ENCODE assay signal across 20 cellular contexts in the genomic region with DNA sequence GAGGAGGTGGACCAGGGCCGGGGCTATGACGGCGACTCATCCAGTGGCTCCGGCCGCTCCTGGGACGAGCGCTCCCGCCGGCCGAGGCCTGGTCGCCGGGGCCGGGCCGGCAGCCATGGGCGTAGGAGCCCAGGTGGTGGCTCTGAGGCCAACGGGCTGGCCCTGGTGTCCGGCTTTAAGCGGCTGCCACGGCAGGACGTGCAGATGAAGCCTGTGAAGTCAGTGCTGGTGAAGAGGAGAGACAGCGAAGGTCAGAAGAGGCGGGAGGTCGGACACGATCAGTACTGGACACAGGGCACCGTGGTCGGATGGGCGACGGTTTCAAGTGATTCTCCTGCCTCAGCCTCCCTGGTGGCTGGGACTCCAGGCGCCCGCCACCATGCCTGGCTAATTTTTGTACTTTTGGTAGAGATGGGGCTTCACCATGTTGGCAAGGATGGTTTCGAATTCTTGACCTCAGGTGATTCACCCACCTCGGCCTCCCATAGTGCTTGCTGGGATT. TPM values are rescaled to one million over a fixed set of nuclear protein-coding genes. Genes with fewer than 3 reads are reported as not detected.
DNase-seq lines count a peak whose midpoint lies in the region; ATAC-seq and TF ChIP-seq lines count a peak whose summit lies in the region.
"Had no signal": no experiment of that assay in that cellular context is flagged by ENCODE, and none has a peak within 500 bp of the region (broad histone marks: within the 10 kb centered on the region; RNA-seq: fewer than 3 reads in every experiment).

No MANE protein-coding gene starts in this region.

- intact Hi-C loops in HCT116 (cut with micrococcal nuclease) = no loop called here
- intact Hi-C loops in heart left ventricle (cut with DNase I) = no loop called here

- no peak overlapping the region for H3K18ac ChIP-seq in H9 (ENCODE audit: insufficient read length, low read depth, low read length)
- no peak overlapping the region for H3K18ac ChIP-seq in neuronal stem cell (ENCODE audit: low read length)

- no peak overlapping the region for H3T11ph ChIP-seq in H9 (ENCODE audit: low read length)

- H3K9me3 ChIP-seq in H9 (ENCODE audit: control insufficient read depth, low read depth, low read length) = no peaks in the 10 kb centered on the region
- H3K9me3 ChIP-seq in HCT116 (ENCODE audit: control insufficient read depth in 1 of 2, insufficient read depth in 1 of 2, low read depth in 1 of 2, low read length in 2 of 2) = no peaks in the 10 kb centered on the region
- H3K9me3 ChIP-seq in neuronal stem cell (replicated peaks in 1 of 2; ENCODE audit: control insufficient read depth in 2 of 2, insufficient read depth in 1 of 2, low read depth in 1 of 2, low read length in 2 of 2) = peaks cover 0 to 4% of the 10 kb centered on the region in 2 donors
- H3K9me3 ChIP-seq in heart left ventricle = peaks cover 0 to 5% (median 0%) of the 10 kb centered on the region in 12 donors

- H2BK20ac ChIP-seq in H9 (ENCODE audit: low read depth, low read length, poor library complexity, severe bottlenecking) = no peak overlapping the region

- H3K27me3 ChIP-seq in H9 (ENCODE audit: insufficient read depth, low read length) (no peaks in the 10 kb centered on the region), HCT116 (ENCODE audit: insufficient read depth, low read length) (no peaks in the 10 kb centered on the region), neuronal stem cell (ENCODE audit: control insufficient read depth in 3 of 3, insufficient read depth in 3 of 3, low read depth in 1 of 3, low read length in 3 of 3) (peaks cover 0 to 6% (median 0%) of the 10 kb centered on the region in 3 experiments), heart left ventricle (peaks cover 0 to 6% (median 0%) of the 10 kb centered on the region in 9 donors)

- H3K9me2 ChIP-seq in HCT116 (ENCODE audit: insufficient read depth) = no peaks in the 10 kb centered on the region

- CTCF ChIA-PET in HCT116 (lab: Charles Lee) = interaction anchor here (1.3 kb wide), 1 partner anchor 38 kb away, joined by 3 read pairs; no protein-coding TSS in a partner anchor

- H3K79me1 ChIP-seq in H9 (ENCODE audit: insufficient read depth, low read depth, low read length, poor library complexity, severe bottlenecking) (no peaks in the 10 kb centered on the region), neuronal stem cell (ENCODE audit: low read depth, low read length) (peaks cover 3% of the 10 kb centered on the region)

- no peak overlapping the region for H3K14ac ChIP-seq in H9 (ENCODE audit: insufficient read depth, low read length)
- H3K14ac ChIP-seq in neuronal stem cell (ENCODE audit: low read length) = no peak overlapping the region

- no peak overlapping the region for H3K4me3 Mint-ChIP-seq in H9
- H3K4me3 Mint-ChIP-seq: CD4-positive, alpha-beta memory T cell had no signal

- POLR2A ChIA-PET in HCT116 (lab: Charles Lee) = no interaction called here

- peak overlapping the region in 2 of 3 experiments; percentile 18 to 28; a peak in 2 of 7 replicates for H3K27ac Mint-ChIP-seq in H9

- ATAC-seq in HCT116 (no peak), heart left ventricle (no peak), GM19397 (IDR thresholded peaks at IDR 0.05; ENCODE audit: unreplicated experiment) (no peak)

- no peak for TF ChIP-seq RAD21 in HCT116 (IDR thresholded peaks at IDR 0.05; ENCODE audit: low read depth)

- H3K79me2 ChIP-seq in H9 (ENCODE audit: insufficient read depth, low read length) = no peaks in the 10 kb centered on the region
- no peaks in the 10 kb centered on the region for H3K79me2 ChIP-seq in HCT116 (ENCODE audit: insufficient read depth, low read length)

- no CpG with 5 or more reads among the region's 32 CpGs for WGBS in H9 (ENCODE audit: extremely low coverage, insufficient read length, low lambda C conversion rate)
- WGBS in neuronal stem cell (ENCODE audit: extremely low coverage in 2 of 2, insufficient read length in 2 of 2, insufficient replicate concordance in 1 of 2), 2 donors = no CpG with 5 or more reads among the region's 32 CpGs
- WGBS in heart left ventricle, 4 donors = 91 to 95% (median 92%) methylated on average over 19 to 32 of the region's 32 CpGs

- H3K27me3 Mint-ChIP-seq in H9 (ENCODE audit: low read depth) = no peaks in the 10 kb centered on the region
- H3K27me3 Mint-ChIP-seq: CD4-positive, alpha-beta memory T cell had no signal

- no peak for TF ChIP-seq CTCF in H9 (conservative IDR thresholded peaks at IDR 0.05)
- no peak for TF ChIP-seq CTCF in HCT116 (IDR thresholded peaks at IDR 0.05 in 2 of 3, conservative IDR thresholded peaks at IDR 0.05 in 1 of 3; ENCODE audit: borderline replicate concordance in 1 of 3, insufficient read depth in 1 of 3, low read depth in 2 of 3, low read length in 2 of 3)
- TF ChIP-seq CTCF in heart left ventricle (IDR thresholded peaks at IDR 0.05) = no peak

- H2BK12ac ChIP-seq in H9 (ENCODE audit: insufficient read length, low read depth, low read length) (no peak overlapping the region), neuronal stem cell (ENCODE audit: low read length) (no peak overlapping the region)

- no peak overlapping the region for H2BK15ac ChIP-seq in H9 (ENCODE audit: low read depth, low read length)
- H2BK15ac ChIP-seq in neuronal stem cell (ENCODE audit: low read length) = no peak overlapping the region

- H3K4ac ChIP-seq in H9 (ENCODE audit: low read depth, low read length) (no peak overlapping the region), neuronal stem cell (ENCODE audit: low read length) (peak overlapping the region; percentile 37)

- H3K4me1 ChIP-seq in H9 (ENCODE audit: insufficient read depth, low read length) (no peaks in the 10 kb centered on the region), HCT116 (ENCODE audit: control insufficient read depth in 1 of 2, insufficient read depth in 2 of 2, low read length in 2 of 2) (peaks cover 40 to 56% of the 10 kb centered on the region in 2 experiments), neuronal stem cell (ENCODE audit: control insufficient read depth in 2 of 2, insufficient read depth in 1 of 2, low read depth in 1 of 2, low read length in 2 of 2) (peaks cover 0 to 5% of the 10 kb centered on the region in 2 donors), heart left ventricle (no peaks in the 10 kb centered on the region)

- no peaks in the 10 kb centered on the region for H4K20me1 ChIP-seq in H9 (ENCODE audit: control insufficient read depth, insufficient read depth, insufficient read length)
- no peaks in the 10 kb centered on the region for H4K20me1 ChIP-seq in HCT116 (ENCODE audit: insufficient read depth)

- H3K4me1 Mint-ChIP-seq in H9 = peaks cover 11 to 23% of the 10 kb centered on the region in 2 experiments
- H3K4me1 Mint-ChIP-seq: CD4-positive, alpha-beta memory T cell had no signal

- H3K36me3 ChIP-seq in HCT116 (ENCODE audit: control insufficient read depth in 1 of 2, insufficient read depth in 2 of 2, low read length in 2 of 2) (no peaks in the 10 kb centered on the region; a peak in 1 of 4 replicates), neuronal stem cell (replicated peaks in 1 of 2; ENCODE audit: control insufficient read depth in 2 of 2, insufficient read depth in 2 of 2, low read length in 2 of 2) (no peaks in the 10 kb centered on the region), heart left ventricle (no peaks in the 10 kb centered on the region)

- H2BK5ac ChIP-seq in H9 (ENCODE audit: insufficient read length, low read length) (no peak overlapping the region), neuronal stem cell (ENCODE audit: low read length) (peak overlapping the region; percentile 82)

- no peak overlapping the region for H3K23ac ChIP-seq in H9 (ENCODE audit: insufficient read length, low read depth, low read length)
- peak overlapping the region; percentile 16 for H3K23ac ChIP-seq in neuronal stem cell (ENCODE audit: low read depth, low read length, poor library complexity)

- H3K9ac ChIP-seq in H9 (ENCODE audit: extremely low read depth, insufficient read length, low read length) (no peak overlapping the region), HCT116 (ENCODE audit: low read length) (no peak overlapping the region), neuronal stem cell (ENCODE audit: low read depth, low read length, poor library complexity) (no peak overlapping the region)
- H3K9ac ChIP-seq: GM23248 had no signal

- no peak overlapping the region for H3K4me2 ChIP-seq in H9 (ENCODE audit: insufficient read depth, insufficient read length, low read length)
- peak overlapping the region; percentile 51 for H3K4me2 ChIP-seq in HCT116 (ENCODE audit: low read length)
- H3K4me2 ChIP-seq in neuronal stem cell (ENCODE audit: insufficient read depth, low read length, poor library complexity, severe bottlenecking) = no peak overlapping the region

- RAD21 ChIA-PET in HCT116 (lab: Charles Lee; ENCODE audit: low non-redundant PET in 1 of 2, low total read pairs in 2 of 2, uncharacterized antibody in 2 of 2, unreplicated experiment in 2 of 2) = no interaction called here

- no peaks in the 10 kb centered on the region for H3K23me2 ChIP-seq in H9 (ENCODE audit: insufficient read length, low read depth, low read length, poor library complexity, severe bottlenecking)

- BruUV-seq in HCT116 (replicated peaks; lab: Mats Ljungman, UMichigan) = no TSS peak

- no peak overlapping the region for H4K5ac ChIP-seq in H9 (ENCODE audit: insufficient read length, low read depth, low read length)

- H3K4me3 ChIP-seq in HCT116 (replicated peaks in 1 of 2; ENCODE audit: low read depth in 1 of 2, low read length in 2 of 2) = no peak overlapping the region
- H3K4me3 ChIP-seq in neuronal stem cell (ENCODE audit: low read length in 2 of 2) = no peak overlapping the region
- H3K4me3 ChIP-seq in heart left ventricle = no peak overlapping the region
- H3K4me3 ChIP-seq: GM23248 had no signal

- H4K91ac ChIP-seq in H9 (ENCODE audit: insufficient read length, low read depth, low read length) = no peak overlapping the region
- H4K91ac ChIP-seq in neuronal stem cell (ENCODE audit: low read depth, low read length, poor library complexity) = no peak overlapping the region

- no peak overlapping the region for H3K56ac ChIP-seq in H9 (ENCODE audit: insufficient read length, low read depth, low read length)

- peaks cover 0 to 29% (median 5%) of the 10 kb centered on the region in 3 experiments; a peak in 5 of 7 replicates for H3K36me3 Mint-ChIP-seq in H9 (ENCODE audit: insufficient read depth in 1 of 3, low read depth in 3 of 3)

- no peak for DNase-seq in H9
- no peak for DNase-seq in HCT116 (ENCODE audit: low read depth, low spot score)
- DNase-seq in neuronal stem cell (ENCODE audit: low spot score) = no peak
- no peak for DNase-seq in heart left ventricle
- DNase-seq: C1 segment of cervical spinal cord; Calu3; CD4-positive, alpha-beta memory T cell; COR-L47; DMS53; DMS79 treated with DMSO at 0.1 percent for 48 hours; GF-D8; GM23248 had no signal

- H3K27ac ChIP-seq in H9 (ENCODE audit: insufficient read length, low read depth, low read length) (no peak overlapping the region), HCT116 (ENCODE audit: low read depth, low read length) (no peak overlapping the region; the same call in 1 of the 2 replicates), neuronal stem cell (replicated peaks; ENCODE audit: low read length) (no peak overlapping the region), heart left ventricle (no peak overlapping the region)
- H3K27ac ChIP-seq: GM23248 had no signal

- no peak overlapping the region for H2BK120ac ChIP-seq in H9 (ENCODE audit: low read depth, low read length, poor library complexity, severe bottlenecking)
- no peak overlapping the region for H2BK120ac ChIP-seq in neuronal stem cell (ENCODE audit: low read depth, low read length)

- no peak for TF ChIP-seq POLR2A in HCT116 (IDR thresholded peaks at IDR 0.05; ENCODE audit: borderline replicate concordance, extremely low read depth, insufficient read depth, insufficient read length)
- TF ChIP-seq POLR2A in heart left ventricle (IDR thresholded peaks at IDR 0.05) = no peak

- H2AK5ac ChIP-seq in H9 (ENCODE audit: insufficient read length, low read length) = no peak overlapping the region
- H2AK5ac ChIP-seq in neuronal stem cell (ENCODE audit: low read depth, low read length) = no peak overlapping the region

- no peak overlapping the region for H4K8ac ChIP-seq in H9 (replicated peaks; ENCODE audit: insufficient read length, low read depth, low read length)
- H4K8ac ChIP-seq in neuronal stem cell (ENCODE audit: low read depth, low read length) = no peak overlapping the region

- H2AFZ ChIP-seq in H9 (ENCODE audit: low read length) = no peak overlapping the region
- no peak overlapping the region for H2AFZ ChIP-seq in HCT116 (ENCODE audit: low read depth, low read length, poor library complexity, severe bottlenecking)
- H2AFZ ChIP-seq in neuronal stem cell (ENCODE audit: low read length) = no peak overlapping the region
- H2AFZ ChIP-seq: GM23248 had no signal

- H3K9me3 Mint-ChIP-seq in H9 = no peaks in the 10 kb centered on the region
- H3K9me3 Mint-ChIP-seq: CD4-positive, alpha-beta memory T cell had no signal

RNA-seq across cellular contexts. Expression of a gene that starts 22.3 kb away (rescaled TPM):
- total RNA-seq in H9 (2021) (27.3 and 27.9 TPM in 2 replicates), HCT116 (2021; ENCODE audit: unreplicated experiment) (69.6 TPM), heart left ventricle (under 1 TPM in 2 of 9 donors, not detected in 7; 0.41 to 0.48 TPM)
- 90.9 and 95.6 TPM in 2 replicates for polyA plus RNA-seq in HCT116 (2012)
- 23.4 TPM for polyA plus RNA-seq in neuronal stem cell (2013, experiment 1 of 2)
- polyA plus RNA-seq in neuronal stem cell (2013, experiment 2 of 2) = 21.0 TPM
- polyA plus RNA-seq in heart left ventricle = under 1 TPM in 1 of 2 donors, not detected in 1; 0.06 TPM
- total RNA-seq: A673, Daoy, GM23248 had no signal
- polyA plus RNA-seq: BJ, GM23248 had no signal

RNA-seq across cellular contexts. Expression of a gene that starts 30.2 kb away (rescaled TPM):
- total RNA-seq in H9 (2021) (41.7 and 42.2 TPM in 2 replicates), HCT116 (2021; ENCODE audit: unreplicated experiment) (26.9 TPM), heart left ventricle (10 to 100 TPM; 27.8 to 56.6 (median 38.2) TPM)
- polyA plus RNA-seq in HCT116 (2012) = 16.5 and 16.7 TPM in 2 replicates
- polyA plus RNA-seq in neuronal stem cell (2013, experiment 1 of 2) = 25.4 TPM
- 24.7 TPM for polyA plus RNA-seq in neuronal stem cell (2013, experiment 2 of 2)
- polyA plus RNA-seq in heart left ventricle = 10 to 100 TPM; 23.9 to 31.0 TPM

RNA-seq across cellular contexts. Expression of a gene that starts 31.0 kb away (rescaled TPM):
- total RNA-seq in H9 (2021) = 21.3 and 21.8 TPM in 2 replicates
- total RNA-seq in HCT116 (2021; ENCODE audit: unreplicated experiment) = 29.5 TPM
- polyA plus RNA-seq in HCT116 (2012) = 21.5 and 25.0 TPM in 2 replicates
- polyA plus RNA-seq in neuronal stem cell (2013, experiment 1 of 2) = 19.0 TPM
- 17.8 TPM for polyA plus RNA-seq in neuronal stem cell (2013, experiment 2 of 2)
- 10 to 100 TPM in 6 of 9 donors, 1 to 10 TPM in 3; 8.8 to 28.7 (median 13.8) TPM for total RNA-seq in heart left ventricle
- 10 to 100 TPM; 11.6 to 22.1 TPM for polyA plus RNA-seq in heart left ventricle

RNA-seq across cellular contexts. Expression of a gene that starts 32.0 kb away (rescaled TPM):
- total RNA-seq in H9 (2021) = 60.0 and 65.5 TPM in 2 replicates
- 67.1 TPM for total RNA-seq in HCT116 (2021; ENCODE audit: unreplicated experiment)
- 60.6 and 78.4 TPM in 2 replicates for polyA plus RNA-seq in HCT116 (2012)
- polyA plus RNA-seq in neuronal stem cell (2013, experiment 1 of 2) = 39.9 TPM
- polyA plus RNA-seq in neuronal stem cell (2013, experiment 2 of 2) = 40.6 TPM
- total RNA-seq in heart left ventricle = 10 to 100 TPM; 58.9 to 96.9 (median 69.1) TPM
- 100 to 1,000 TPM in 1 of 2 donors, 10 to 100 TPM in 1; 76.8 to 153 TPM for polyA plus RNA-seq in heart left ventricle

RNA-seq across cellular contexts. Expression of a gene that starts 41.5 kb away (rescaled TPM):
- total RNA-seq in H9 (2021) = not detected in 2 replicates
- total RNA-seq in HCT116 (2021; ENCODE audit: unreplicated experiment) = not detected
- polyA plus RNA-seq in HCT116 (2012) = 0.03 TPM in 1 of 2 replicates, not detected in the other
- polyA plus RNA-seq in neuronal stem cell (2013, experiment 1 of 2) = 0.01 TPM
- 0.03 TPM for polyA plus RNA-seq in neuronal stem cell (2013, experiment 2 of 2)
- not detected for total RNA-seq in heart left ventricle
- polyA plus RNA-seq in heart left ventricle = not detected
- total RNA-seq: A172; A673; Calu3; CD4-positive, alpha-beta memory T cell; Daoy; G401; GM23248; H1; H7 had no signal
- polyA plus RNA-seq: BJ; CD4-positive, alpha-beta memory T cell; GM23248 had no signal

Comparison
In these comparisons a context has a peak if more than half of its experiments do, and no peak if none do; other contexts are left out.
1. RNA of a gene that starts 22.3 kb away (total RNA-seq): 69.6 TPM in HCT116 (single experiment) and 27.3 to 27.9 TPM in H9; 0.41 to 0.48 TPM in heart left ventricle; every median in the first group is over 10 times any median in the second.